Comparison of ENCODE assay signal across 1 cellular context in the genomic region with DNA sequence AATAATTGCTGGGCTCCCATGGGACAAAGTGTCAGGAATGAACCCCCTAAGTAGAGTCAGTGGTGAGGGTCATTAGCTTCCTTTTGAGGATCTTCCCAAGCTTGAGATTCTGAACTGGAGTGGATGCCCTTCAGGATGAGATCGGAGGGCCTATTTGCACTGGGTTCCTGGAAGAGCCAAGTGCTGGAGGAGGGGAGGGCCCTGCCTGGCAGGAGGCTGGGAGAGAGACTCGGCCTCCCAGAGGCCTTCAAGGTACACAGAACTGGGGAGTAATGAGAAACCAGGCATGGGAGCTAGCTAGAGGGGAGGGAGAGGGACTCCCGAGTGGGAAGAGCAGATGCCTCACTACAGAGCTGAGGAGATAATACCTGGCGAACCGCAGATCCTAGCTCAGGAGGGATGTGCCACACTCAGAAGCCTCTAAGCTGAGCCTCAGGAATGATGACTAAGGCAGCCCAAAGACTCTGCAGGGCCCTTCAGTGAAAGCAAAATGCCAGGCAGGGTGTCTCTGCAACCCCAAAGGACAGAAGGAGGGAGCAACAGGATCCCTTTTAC.
TF ChIP-seq lines count a peak whose summit lies in the region.

No MANE protein-coding gene starts in this region.

TF ChIP-seq in K562, 482 proteins besides CTCF, POLR2A, EP300 and RAD21:
- 0 out of 2 replicates have a peak, but pooled peaks have one; percentile 31 for TF ChIP-seq SUPT5H (IDR thresholded peaks at IDR 0.05)
- peak; percentile 8; the same call in 1 of the 2 replicates for TF ChIP-seq POLR2AphosphoS5 (IDR thresholded peaks at IDR 0.05; ENCODE audit: control insufficient read depth, insufficient read depth, low read depth, low read length)
- TF ChIP-seq CTCFL (IDR thresholded peaks at IDR 0.05; ENCODE audit: borderline replicate concordance, insufficient read depth, low read depth, low read length, poor library complexity, severe bottlenecking) = no peak
- TF ChIP-seq POLR2AphosphoS2 (IDR thresholded peaks at IDR 0.05; ENCODE audit: low read length) = peak; percentile 17; the same call in 1 of the 2 replicates
- TF ChIP-seq EGR1 (conservative IDR thresholded peaks at IDR 0.05) = no peak
